Comparison of ENCODE assay signal across 1 cellular context in the genomic region with DNA sequence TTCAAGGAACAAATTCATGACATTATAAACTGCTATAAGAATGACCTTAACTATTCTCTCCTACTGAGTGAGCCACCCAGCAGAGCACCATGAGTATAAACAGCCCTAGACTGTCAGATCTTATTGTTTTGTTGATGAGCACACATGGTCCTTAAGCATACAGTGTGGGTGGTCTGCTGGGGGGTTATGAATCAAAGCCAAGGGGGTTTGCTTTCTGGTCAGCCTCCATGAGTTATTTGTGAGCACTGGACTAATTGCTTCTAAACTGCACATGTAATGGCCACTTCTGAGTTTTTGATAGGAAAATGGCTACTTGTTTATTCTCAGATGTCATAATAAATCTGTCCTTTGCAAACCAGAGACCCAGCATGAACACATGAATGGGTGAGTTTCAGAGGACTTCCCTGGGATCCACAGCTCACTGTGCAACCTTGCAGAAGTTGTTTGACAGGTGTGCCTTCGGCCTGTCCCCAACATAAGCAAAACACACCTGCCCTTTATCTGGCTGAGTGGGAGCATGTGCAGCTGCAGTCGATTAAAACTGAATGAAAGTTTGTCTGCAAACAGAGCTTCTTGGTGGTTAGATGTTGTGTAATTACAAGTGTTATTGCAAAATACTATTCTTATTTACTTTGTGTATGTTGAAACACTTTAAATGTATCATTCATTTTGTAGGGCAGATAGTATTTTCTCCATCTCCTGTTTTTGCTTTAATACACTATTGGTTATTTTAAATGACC.
TF ChIP-seq lines count a peak whose summit lies in the region.

No MANE protein-coding gene starts in this region.

TF ChIP-seq in SK-N-SH, 30 proteins besides CTCF, POLR2A, EP300 and RAD21 (continued from another document):
- TF ChIP-seq, protein P1, sequence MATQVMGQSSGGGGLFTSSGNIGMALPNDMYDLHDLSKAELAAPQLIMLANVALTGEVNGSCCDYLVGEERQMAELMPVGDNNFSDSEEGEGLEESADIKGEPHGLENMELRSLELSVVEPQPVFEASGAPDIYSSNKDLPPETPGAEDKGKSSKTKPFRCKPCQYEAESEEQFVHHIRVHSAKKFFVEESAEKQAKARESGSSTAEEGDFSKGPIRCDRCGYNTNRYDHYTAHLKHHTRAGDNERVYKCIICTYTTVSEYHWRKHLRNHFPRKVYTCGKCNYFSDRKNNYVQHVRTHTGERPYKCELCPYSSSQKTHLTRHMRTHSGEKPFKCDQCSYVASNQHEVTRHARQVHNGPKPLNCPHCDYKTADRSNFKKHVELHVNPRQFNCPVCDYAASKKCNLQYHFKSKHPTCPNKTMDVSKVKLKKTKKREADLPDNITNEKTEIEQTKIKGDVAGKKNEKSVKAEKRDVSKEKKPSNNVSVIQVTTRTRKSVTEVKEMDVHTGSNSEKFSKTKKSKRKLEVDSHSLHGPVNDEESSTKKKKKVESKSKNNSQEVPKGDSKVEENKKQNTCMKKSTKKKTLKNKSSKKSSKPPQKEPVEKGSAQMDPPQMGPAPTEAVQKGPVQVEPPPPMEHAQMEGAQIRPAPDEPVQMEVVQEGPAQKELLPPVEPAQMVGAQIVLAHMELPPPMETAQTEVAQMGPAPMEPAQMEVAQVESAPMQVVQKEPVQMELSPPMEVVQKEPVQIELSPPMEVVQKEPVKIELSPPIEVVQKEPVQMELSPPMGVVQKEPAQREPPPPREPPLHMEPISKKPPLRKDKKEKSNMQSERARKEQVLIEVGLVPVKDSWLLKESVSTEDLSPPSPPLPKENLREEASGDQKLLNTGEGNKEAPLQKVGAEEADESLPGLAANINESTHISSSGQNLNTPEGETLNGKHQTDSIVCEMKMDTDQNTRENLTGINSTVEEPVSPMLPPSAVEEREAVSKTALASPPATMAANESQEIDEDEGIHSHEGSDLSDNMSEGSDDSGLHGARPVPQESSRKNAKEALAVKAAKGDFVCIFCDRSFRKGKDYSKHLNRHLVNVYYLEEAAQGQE (IDR thresholded peaks at IDR 0.05; ENCODE audit: low read depth, low read length), result no peak
- TF ChIP-seq, protein P2, sequence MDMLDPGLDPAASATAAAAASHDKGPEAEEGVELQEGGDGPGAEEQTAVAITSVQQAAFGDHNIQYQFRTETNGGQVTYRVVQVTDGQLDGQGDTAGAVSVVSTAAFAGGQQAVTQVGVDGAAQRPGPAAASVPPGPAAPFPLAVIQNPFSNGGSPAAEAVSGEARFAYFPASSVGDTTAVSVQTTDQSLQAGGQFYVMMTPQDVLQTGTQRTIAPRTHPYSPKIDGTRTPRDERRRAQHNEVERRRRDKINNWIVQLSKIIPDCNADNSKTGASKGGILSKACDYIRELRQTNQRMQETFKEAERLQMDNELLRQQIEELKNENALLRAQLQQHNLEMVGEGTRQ (IDR thresholded peaks at IDR 0.05; ENCODE audit: borderline replicate concordance, low read depth, low read length), result no peak
- TF ChIP-seq TCF12 (IDR thresholded peaks at IDR 0.05), result no peak
